ENCODE assay signal across 7 cellular contexts in the genomic region with DNA sequence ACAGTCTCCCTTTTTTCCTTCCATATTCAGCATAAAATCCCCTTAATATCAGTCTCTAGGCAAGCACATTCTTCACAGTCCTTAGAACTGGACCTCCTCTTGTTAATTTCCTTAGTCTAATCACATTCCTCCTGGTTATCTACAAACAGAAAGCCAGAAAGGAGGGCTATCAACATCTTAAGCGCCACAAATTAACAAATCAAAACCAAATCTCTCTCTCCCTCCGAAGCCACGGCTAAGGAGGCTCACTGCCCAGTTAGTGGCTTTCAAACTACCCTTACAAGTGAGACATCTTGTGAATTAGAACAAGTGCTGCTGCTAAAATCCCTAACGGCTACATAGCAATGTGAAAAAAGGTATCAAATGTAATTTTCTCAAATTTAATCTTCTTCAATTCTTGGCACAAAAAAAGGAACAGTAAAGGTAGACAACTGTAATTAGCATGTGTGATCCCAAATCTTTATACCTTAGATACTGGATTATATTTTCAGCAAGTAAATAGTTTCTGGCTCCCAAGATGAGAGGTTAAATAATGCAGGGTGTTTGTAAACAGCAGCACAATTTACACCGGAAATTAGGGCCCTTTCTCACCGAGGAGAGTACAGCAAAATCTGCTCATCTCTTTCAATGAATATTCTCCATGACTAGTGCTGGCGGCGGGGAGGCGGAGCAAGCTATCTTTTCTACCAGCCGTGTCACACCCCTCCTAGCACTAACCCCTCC. TPM values are rescaled to one million over a fixed set of nuclear protein-coding genes. Genes with fewer than 3 reads are reported as not detected.
DNase-seq lines count a peak whose midpoint lies in the region; ATAC-seq, FAIRE-seq and TF ChIP-seq lines count a peak whose summit lies in the region.

No MANE protein-coding gene starts in this region.

- H3K4me1 Mint-ChIP-seq in astrocyte (ENCODE audit: low read depth, unreplicated experiment), result peaks cover 36% of the 10 kb centered on the region
- peaks cover 70 to 81% of the 10 kb centered on the region in 2 donors for H3K4me1 Mint-ChIP-seq in immature natural killer cell

- H3K79me2 ChIP-seq in astrocyte (ENCODE audit: insufficient read depth, low read length), result peaks cover 67% of the 10 kb centered on the region

- in situ Hi-C loops in SK-MEL-5 (cut with HindIII; ENCODE audit: low pct_unique_long_range_greater_than_20kb, low sequenced_read_pairs), result loop anchor here (25.0 kb wide), 1 partner anchor 88 kb away; no protein-coding TSS in a partner anchor

- FAIRE-seq in GM12891 (lab: Jason Lieb, UNC) (peak; percentile 90), astrocyte (lab: Jason Lieb, UNC) (no peak)

- DNase-seq in GM12891 (ENCODE audit: insufficient read length, low spot score), result peak; percentile 57
- DNase-seq in SK-MEL-5 (ENCODE audit: low read depth, low spot score), result peak; percentile 65
- DNase-seq in astrocyte (ENCODE audit: low read depth), result peak; percentile 37
- peak in 1 of 3 donors; percentile 7 for DNase-seq in immature natural killer cell
- DNase-seq in stimulated activated CD4-positive, alpha-beta T cell treated with anti-CD3 and anti-CD28 coated beads, Interleukin-2, amount 100 ng/mL, for 24 hours, result peak; percentile 86 to 88

- H3K36me3 ChIP-seq in astrocyte (ENCODE audit: insufficient read depth, low read length), result peaks cover 6% of the 10 kb centered on the region

- peak overlapping the region; percentile 94 for H3K9ac ChIP-seq in astrocyte (ENCODE audit: low read length)

- H3K9me3 Mint-ChIP-seq in astrocyte (ENCODE audit: unreplicated experiment) (no peaks in the 10 kb centered on the region), immature natural killer cell (no peaks in the 10 kb centered on the region)

- ATAC-seq in HG03159 (IDR thresholded peaks at IDR 0.05; ENCODE audit: unreplicated experiment) (peak; percentile 29), HG02884 (IDR thresholded peaks at IDR 0.05; ENCODE audit: unreplicated experiment) (no peak)

- no peak for TF ChIP-seq POLR2A in GM12891 (IDR thresholded peaks at IDR 0.05; ENCODE audit: low read depth, low read length)

- H3K27ac Mint-ChIP-seq in astrocyte (ENCODE audit: unreplicated experiment), result peak overlapping the region; percentile 98
- peak overlapping the region; percentile 95 to 100 (median 98) for H3K27ac Mint-ChIP-seq in immature natural killer cell

- H3K36me3 Mint-ChIP-seq in astrocyte (ENCODE audit: low read depth, unreplicated experiment) (peaks cover 7% of the 10 kb centered on the region), immature natural killer cell (peaks cover 9 to 11% (median 10%) of the 10 kb centered on the region in 3 donors)

- peaks cover 35% of the 10 kb centered on the region for H3K4me1 ChIP-seq in astrocyte (ENCODE audit: insufficient read depth, low read length)

- peaks cover 50% of the 10 kb centered on the region for H4K20me1 ChIP-seq in astrocyte (ENCODE audit: insufficient read depth, low read length)

- H3K9me3 ChIP-seq in astrocyte (ENCODE audit: insufficient read depth, low read depth, low read length), result no peaks in the 10 kb centered on the region

- H3K4me3 ChIP-seq in astrocyte (ENCODE audit: insufficient read depth, low read depth, low read length), result peak overlapping the region; percentile 96

- H3K4me3 Mint-ChIP-seq in astrocyte (ENCODE audit: unreplicated experiment), result peak overlapping the region; percentile 98
- peak overlapping the region; percentile 88 to 98 (median 94) for H3K4me3 Mint-ChIP-seq in immature natural killer cell

- no peaks in the 10 kb centered on the region for H3K27me3 ChIP-seq in astrocyte (ENCODE audit: insufficient read depth, low read length)

- no peak for TF ChIP-seq CTCF in astrocyte (IDR thresholded peaks at IDR 0.05; ENCODE audit: insufficient read depth, low read depth, low read length)

- H3K27me3 Mint-ChIP-seq in astrocyte (ENCODE audit: low read depth, unreplicated experiment) (no peaks in the 10 kb centered on the region), immature natural killer cell (ENCODE audit: low read depth in 3 of 3) (peaks cover 16 to 24% (median 18%) of the 10 kb centered on the region in 3 donors)

- H3K27ac ChIP-seq in astrocyte (ENCODE audit: low read depth, low read length), result peak overlapping the region; percentile 92

- peak overlapping the region; percentile 99 for H3K4me2 ChIP-seq in astrocyte (ENCODE audit: low read length)

- no peak overlapping the region for H2AFZ ChIP-seq in astrocyte (ENCODE audit: low read depth, low read length)

TF ChIP-seq in GM12891, 5 proteins besides CTCF, POLR2A, EP300 and RAD21:
- TF ChIP-seq POLR2AphosphoS5 (IDR thresholded peaks at IDR 0.05; ENCODE audit: low read depth, low read length) (no peak), TAF1 (IDR thresholded peaks at IDR 0.05; ENCODE audit: low read depth, low read length) (no peak), SPI1 (IDR thresholded peaks at IDR 0.05; ENCODE audit: low read depth, low read length) (no peak), POU2F2 (IDR thresholded peaks at IDR 0.05; ENCODE audit: low read depth, low read length) (0 out of 2 replicates have a peak, but pooled peaks have one; percentile 17), PAX5 (IDR thresholded peaks at IDR 0.05; ENCODE audit: insufficient read depth, low read length, severe bottlenecking) (no peak)

RNA-seq across cellular contexts. Expression of a gene that starts 1.4 kb away (rescaled TPM):
- 6.5 TPM for polyA plus RNA-seq in GM12891 (2012; ENCODE audit: low read depth, missing spikeins)
- total RNA-seq in SK-MEL-5 (2014; rRNA removed; shearing (Covaris generic)), result 8.2 and 9.1 TPM in 2 replicates
- polyA plus RNA-seq in SK-MEL-5 (2015; cell fraction: cytosol; rRNA removed), result 6.9 and 7.6 TPM in 2 replicates
- 17.2 and 18.5 TPM in 2 replicates for polyA plus RNA-seq in SK-MEL-5 (2015; cell fraction: nucleus; rRNA removed)
- total RNA-seq in astrocyte, result 18.3 and 20.7 TPM in 2 replicates
- polyA plus RNA-seq in immature natural killer cell, result 10 to 100 TPM in 2 of 3 donors, 1 to 10 TPM in 1; 3.3 to 16.1 (median 10.6) TPM

RNA-seq across cellular contexts. Expression of a gene that starts 19.6 kb away (rescaled TPM):
- 46.8 TPM for polyA plus RNA-seq in GM12891 (2012; ENCODE audit: low read depth, missing spikeins)
- total RNA-seq in SK-MEL-5 (2014; rRNA removed; shearing (Covaris generic)), result 38.9 and 42.7 TPM in 2 replicates
- polyA plus RNA-seq in SK-MEL-5 (2015; cell fraction: cytosol; rRNA removed), result 53.2 and 96.1 TPM in 2 replicates
- polyA plus RNA-seq in SK-MEL-5 (2015; cell fraction: nucleus; rRNA removed), result 32.1 and 89.1 TPM in 2 replicates
- total RNA-seq in astrocyte, result 33.5 and 41.8 TPM in 2 replicates
- 10 to 100 TPM; 55.3 to 57.0 (median 55.4) TPM for polyA plus RNA-seq in immature natural killer cell
